8 cellular contexts compared by ENCODE assay signal in the genomic region with DNA sequence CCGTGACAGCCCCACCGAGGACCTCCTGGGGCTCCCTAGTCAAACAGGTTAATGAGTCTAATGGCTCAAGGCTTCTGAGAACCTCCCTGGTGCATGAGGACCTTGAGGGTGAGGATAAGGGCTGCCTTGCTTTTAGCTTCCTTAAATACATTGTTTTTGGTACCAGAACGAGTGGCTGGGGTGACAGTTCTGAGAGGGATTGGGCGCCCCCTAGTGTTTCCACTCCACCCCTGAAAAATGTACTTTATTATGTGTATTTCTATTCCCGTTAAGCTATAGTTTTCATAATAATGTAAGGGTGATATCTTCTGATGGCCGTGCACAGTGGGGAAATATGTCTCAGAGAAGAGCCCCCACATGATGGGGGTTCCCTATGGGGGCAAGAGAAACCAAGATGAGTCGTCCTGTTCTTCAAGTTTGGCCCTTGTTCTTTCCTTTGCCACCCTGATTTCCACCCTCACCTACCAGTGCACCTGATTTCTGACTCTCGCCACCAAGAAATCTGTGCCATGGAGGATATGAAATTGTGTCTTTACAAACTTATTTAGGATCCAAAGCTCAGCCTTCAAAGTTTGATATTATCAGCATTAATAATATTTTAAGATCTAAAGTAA. TPM values are rescaled to one million over a fixed set of nuclear protein-coding genes. Genes with fewer than 3 reads are reported as not detected.
DNase-seq lines count a peak whose midpoint lies in the region; ATAC-seq and TF ChIP-seq lines count a peak whose summit lies in the region.

No MANE protein-coding gene starts in this region.

- CTCF ChIA-PET in WTC11 (lab: Charles Lee) = interaction anchor here (0.5 to 4.0 kb wide), 68 partner anchors 8 to 1270 kb away, joined by 3 to 140 read pairs (median 6); partner anchors contain the start of genes MOSMO, PDZD9, UQCRC2 and VWA3A

- peaks cover 0 to 6% of the 10 kb centered on the region in 2 donors for H3K36me3 ChIP-seq in left lung

- no peaks in the 10 kb centered on the region for H3K9me3 ChIP-seq in left lung

- H3K4me3 Mint-ChIP-seq in WTC11 = no peak overlapping the region

- no peaks in the 10 kb centered on the region for H3K27me3 ChIP-seq in left lung

- intact Hi-C loops in left lung (cut with DNase I) = loop anchor here in 1 of 2 donors (5.0 kb wide), 1 partner anchor 76 kb away; the partner anchor contains the start of gene PDZD9

- peak; percentile 23 for DNase-seq in NCI-H1436 (lab: John Stamatoyannopoulos, UW)
- no peak for DNase-seq in NCI-H1436 treated with DMSO at 0.1 percent for 48 hours (lab: John Stamatoyannopoulos, UW)
- DNase-seq in NCI-H2227 treated with DMSO at 0.1 percent for 48 hours (lab: John Stamatoyannopoulos, UW) = peak; percentile 33
- DNase-seq in WTC11 (ENCODE audit: low spot score) = peak; percentile 74
- DNase-seq in cardiac fibroblast (ENCODE audit: low read depth in 2 of 2) = peak; percentile 78 to 79
- DNase-seq in left lung = peak in 1 of 2 donors; percentile 43
- DNase-seq in stimulated activated CD4-positive, alpha-beta T cell treated with anti-CD3 and anti-CD28 coated beads, TNF-alpha, amount 100 ng/mL, for 1 hour (ENCODE audit: low read depth in 3 of 3, low spot score in 1 of 3) = peak; percentile 34 to 64 (median 47)

- no peaks in the 10 kb centered on the region for H3K27me3 Mint-ChIP-seq in WTC11 (ENCODE audit: low read depth)

- ATAC-seq in WTC11 = peak; percentile 95
- ATAC-seq in left lung = peak; percentile 89
- no peak for ATAC-seq in HG03045 (IDR thresholded peaks at IDR 0.05; ENCODE audit: unreplicated experiment)

- no peaks in the 10 kb centered on the region; the same call in 1 of the 2 replicates for H3K4me1 Mint-ChIP-seq in WTC11

- H3K4me3 ChIP-seq in cardiac fibroblast (replicated peaks in 1 of 2; ENCODE audit: low read depth in 2 of 2, low read length in 2 of 2) (no peak overlapping the region), left lung (no peak overlapping the region)

- H3K9me3 Mint-ChIP-seq in WTC11 = no peaks in the 10 kb centered on the region

- H3K27ac ChIP-seq in left lung = no peak overlapping the region

- no peaks in the 10 kb centered on the region for H3K36me3 Mint-ChIP-seq in WTC11

- POLR2A ChIA-PET in WTC11 (lab: Charles Lee) = interaction anchor here (0.6 to 1.1 kb wide), 2 partner anchors 70 to 88 kb away, joined by 3 to 5 read pairs; partner anchors contain the start of gene MOSMO

- no peaks in the 10 kb centered on the region for H3K4me1 ChIP-seq in left lung

- H3K27ac Mint-ChIP-seq in WTC11 = no peak overlapping the region

- TF ChIP-seq CTCF in WTC11 (IDR thresholded peaks at IDR 0.05) (peak; percentile 86), cardiac fibroblast (IDR thresholded peaks at IDR 0.05; ENCODE audit: low read depth, low read length) (peak; percentile 76), left lung (IDR thresholded peaks at IDR 0.05) (peak; percentile 64 to 77)

TF ChIP-seq in WTC11, 78 proteins besides CTCF, POLR2A, EP300 and RAD21 (continues in another document):
- TF ChIP-seq, protein P1, sequence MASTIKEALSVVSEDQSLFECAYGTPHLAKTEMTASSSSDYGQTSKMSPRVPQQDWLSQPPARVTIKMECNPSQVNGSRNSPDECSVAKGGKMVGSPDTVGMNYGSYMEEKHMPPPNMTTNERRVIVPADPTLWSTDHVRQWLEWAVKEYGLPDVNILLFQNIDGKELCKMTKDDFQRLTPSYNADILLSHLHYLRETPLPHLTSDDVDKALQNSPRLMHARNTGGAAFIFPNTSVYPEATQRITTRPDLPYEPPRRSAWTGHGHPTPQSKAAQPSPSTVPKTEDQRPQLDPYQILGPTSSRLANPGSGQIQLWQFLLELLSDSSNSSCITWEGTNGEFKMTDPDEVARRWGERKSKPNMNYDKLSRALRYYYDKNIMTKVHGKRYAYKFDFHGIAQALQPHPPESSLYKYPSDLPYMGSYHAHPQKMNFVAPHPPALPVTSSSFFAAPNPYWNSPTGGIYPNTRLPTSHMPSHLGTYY (CRISPR knock-in tag; IDR thresholded peaks at IDR 0.05) = no peak
- no peak for TF ChIP-seq TCF7 (CRISPR knock-in tag; IDR thresholded peaks at IDR 0.05; ENCODE audit: low read depth)
- no peak for TF ChIP-seq E2F1 (CRISPR knock-in tag; IDR thresholded peaks at IDR 0.05)
- TF ChIP-seq, protein P2, sequence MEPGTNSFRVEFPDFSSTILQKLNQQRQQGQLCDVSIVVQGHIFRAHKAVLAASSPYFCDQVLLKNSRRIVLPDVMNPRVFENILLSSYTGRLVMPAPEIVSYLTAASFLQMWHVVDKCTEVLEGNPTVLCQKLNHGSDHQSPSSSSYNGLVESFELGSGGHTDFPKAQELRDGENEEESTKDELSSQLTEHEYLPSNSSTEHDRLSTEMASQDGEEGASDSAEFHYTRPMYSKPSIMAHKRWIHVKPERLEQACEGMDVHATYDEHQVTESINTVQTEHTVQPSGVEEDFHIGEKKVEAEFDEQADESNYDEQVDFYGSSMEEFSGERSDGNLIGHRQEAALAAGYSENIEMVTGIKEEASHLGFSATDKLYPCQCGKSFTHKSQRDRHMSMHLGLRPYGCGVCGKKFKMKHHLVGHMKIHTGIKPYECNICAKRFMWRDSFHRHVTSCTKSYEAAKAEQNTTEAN (CRISPR knock-in tag; IDR thresholded peaks at IDR 0.05) = no peak
- TF ChIP-seq ATF3 (CRISPR knock-in tag; conservative IDR thresholded peaks at IDR 0.05) = no peak
- TF ChIP-seq OVOL2 (CRISPR knock-in tag; IDR thresholded peaks at IDR 0.05; ENCODE audit: borderline replicate concordance) = no peak
- TF ChIP-seq RORB (CRISPR knock-in tag; IDR thresholded peaks at IDR 0.05) = no peak
- TF ChIP-seq JUN (CRISPR knock-in tag; IDR thresholded peaks at IDR 0.05) = no peak
- no peak for TF ChIP-seq CREM (CRISPR knock-in tag; IDR thresholded peaks at IDR 0.05)
- TF ChIP-seq, protein P3, sequence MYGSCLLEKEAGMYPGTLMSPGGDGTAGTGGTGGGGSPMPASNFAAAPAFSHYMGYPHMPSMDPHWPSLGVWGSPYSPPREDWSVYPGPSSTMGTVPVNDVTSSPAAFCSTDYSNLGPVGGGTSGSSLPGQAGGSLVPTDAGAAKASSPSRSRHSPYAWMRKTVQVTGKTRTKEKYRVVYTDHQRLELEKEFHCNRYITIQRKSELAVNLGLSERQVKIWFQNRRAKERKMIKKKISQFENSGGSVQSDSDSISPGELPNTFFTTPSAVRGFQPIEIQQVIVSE (CRISPR knock-in tag; IDR thresholded peaks at IDR 0.05; ENCODE audit: borderline replicate concordance) = no peak
- TF ChIP-seq, protein P4, sequence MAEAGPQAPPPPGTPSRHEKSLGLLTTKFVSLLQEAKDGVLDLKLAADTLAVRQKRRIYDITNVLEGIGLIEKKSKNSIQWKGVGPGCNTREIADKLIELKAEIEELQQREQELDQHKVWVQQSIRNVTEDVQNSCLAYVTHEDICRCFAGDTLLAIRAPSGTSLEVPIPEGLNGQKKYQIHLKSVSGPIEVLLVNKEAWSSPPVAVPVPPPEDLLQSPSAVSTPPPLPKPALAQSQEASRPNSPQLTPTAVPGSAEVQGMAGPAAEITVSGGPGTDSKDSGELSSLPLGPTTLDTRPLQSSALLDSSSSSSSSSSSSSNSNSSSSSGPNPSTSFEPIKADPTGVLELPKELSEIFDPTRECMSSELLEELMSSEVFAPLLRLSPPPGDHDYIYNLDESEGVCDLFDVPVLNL (CRISPR knock-in tag; IDR thresholded peaks at IDR 0.05; ENCODE audit: borderline replicate concordance, low read depth) = no peak
- no peak for TF ChIP-seq ZNF121 (CRISPR knock-in tag; IDR thresholded peaks at IDR 0.05)
- TF ChIP-seq, protein P5, sequence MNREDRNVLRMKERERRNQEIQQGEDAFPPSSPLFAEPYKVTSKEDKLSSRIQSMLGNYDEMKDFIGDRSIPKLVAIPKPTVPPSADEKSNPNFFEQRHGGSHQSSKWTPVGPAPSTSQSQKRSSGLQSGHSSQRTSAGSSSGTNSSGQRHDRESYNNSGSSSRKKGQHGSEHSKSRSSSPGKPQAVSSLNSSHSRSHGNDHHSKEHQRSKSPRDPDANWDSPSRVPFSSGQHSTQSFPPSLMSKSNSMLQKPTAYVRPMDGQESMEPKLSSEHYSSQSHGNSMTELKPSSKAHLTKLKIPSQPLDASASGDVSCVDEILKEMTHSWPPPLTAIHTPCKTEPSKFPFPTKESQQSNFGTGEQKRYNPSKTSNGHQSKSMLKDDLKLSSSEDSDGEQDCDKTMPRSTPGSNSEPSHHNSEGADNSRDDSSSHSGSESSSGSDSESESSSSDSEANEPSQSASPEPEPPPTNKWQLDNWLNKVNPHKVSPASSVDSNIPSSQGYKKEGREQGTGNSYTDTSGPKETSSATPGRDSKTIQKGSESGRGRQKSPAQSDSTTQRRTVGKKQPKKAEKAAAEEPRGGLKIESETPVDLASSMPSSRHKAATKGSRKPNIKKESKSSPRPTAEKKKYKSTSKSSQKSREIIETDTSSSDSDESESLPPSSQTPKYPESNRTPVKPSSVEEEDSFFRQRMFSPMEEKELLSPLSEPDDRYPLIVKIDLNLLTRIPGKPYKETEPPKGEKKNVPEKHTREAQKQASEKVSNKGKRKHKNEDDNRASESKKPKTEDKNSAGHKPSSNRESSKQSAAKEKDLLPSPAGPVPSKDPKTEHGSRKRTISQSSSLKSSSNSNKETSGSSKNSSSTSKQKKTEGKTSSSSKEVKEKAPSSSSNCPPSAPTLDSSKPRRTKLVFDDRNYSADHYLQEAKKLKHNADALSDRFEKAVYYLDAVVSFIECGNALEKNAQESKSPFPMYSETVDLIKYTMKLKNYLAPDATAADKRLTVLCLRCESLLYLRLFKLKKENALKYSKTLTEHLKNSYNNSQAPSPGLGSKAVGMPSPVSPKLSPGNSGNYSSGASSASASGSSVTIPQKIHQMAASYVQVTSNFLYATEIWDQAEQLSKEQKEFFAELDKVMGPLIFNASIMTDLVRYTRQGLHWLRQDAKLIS (CRISPR knock-in tag; IDR thresholded peaks at IDR 0.05; ENCODE audit: borderline replicate concordance) = no peak
- no peak for TF ChIP-seq GTF2I (CRISPR knock-in tag; conservative IDR thresholded peaks at IDR 0.05)
- no peak for TF ChIP-seq NR2C2 (CRISPR knock-in tag; IDR thresholded peaks at IDR 0.05)
- no peak for TF ChIP-seq MYBL2 (CRISPR knock-in tag; IDR thresholded peaks at IDR 0.05)

RNA-seq across cellular contexts. Expression of gene VWA3A, which starts 14.5 kb away (rescaled TPM):
- total RNA-seq in WTC11 (2021) = 0.11 TPM in 1 of 3 replicates, not detected in the others
- total RNA-seq in left lung = 1 to 10 TPM in 1 of 2 donors, under 1 TPM in 1; 0.12 to 3.6 TPM
